Comparison of ENCODE assay signal across 14 cellular contexts in genomic region chr9:107019216-107019615, GRCh38.
A peak's percentile ranks its signal among the peaks of the same experiment; 100 is the strongest.
DNase-seq lines count a peak whose midpoint lies in the region; ATAC-seq and TF ChIP-seq lines count a peak whose summit lies in the region.
"Had no signal": no experiment of that assay in that cellular context is flagged by ENCODE, and none has a peak within 500 bp of the region (broad histone marks: within the 10 kb centered on the region; RNA-seq: fewer than 3 reads in every experiment).

No MANE protein-coding gene starts in this region.

- no peak overlapping the region for H4K91ac ChIP-seq in H9 (ENCODE audit: insufficient read length, low read depth, low read length)

- H3K27me3 Mint-ChIP-seq in H9 (ENCODE audit: low read depth): peaks cover 2% of the 10 kb centered on the region

- no peak overlapping the region for H2BK120ac ChIP-seq in H9 (ENCODE audit: low read depth, low read length, poor library complexity, severe bottlenecking)

- no peak overlapping the region for H2AFZ ChIP-seq in H9 (ENCODE audit: low read length)

- no peak overlapping the region for H3K4ac ChIP-seq in H9 (ENCODE audit: low read depth, low read length)

- TF ChIP-seq CTCF in fibroblast of pulmonary artery (IDR thresholded peaks at IDR 0.05; ENCODE audit: low read length, missing control alignments): no peak
- no peak for TF ChIP-seq CTCF in H9 (conservative IDR thresholded peaks at IDR 0.05)

- ATAC-seq in GM18870 (IDR thresholded peaks at IDR 0.05; ENCODE audit: unreplicated experiment): no peak

- WGBS in H9 (ENCODE audit: extremely low coverage, insufficient read length, low lambda C conversion rate): no CpG with 5 or more reads among the region's 3 CpGs

- H3K79me1 ChIP-seq in H9 (ENCODE audit: insufficient read depth, low read depth, low read length, poor library complexity, severe bottlenecking): no peaks in the 10 kb centered on the region

- no peaks in the 10 kb centered on the region for H4K20me1 ChIP-seq in H9 (ENCODE audit: control insufficient read depth, insufficient read depth, insufficient read length)

- H2BK15ac ChIP-seq in H9 (ENCODE audit: low read depth, low read length): no peak overlapping the region

- H4K8ac ChIP-seq in H9 (replicated peaks; ENCODE audit: insufficient read length, low read depth, low read length): no peak overlapping the region

- H2BK5ac ChIP-seq in H9 (ENCODE audit: insufficient read length, low read length): no peak overlapping the region

- H3K56ac ChIP-seq in H9 (ENCODE audit: insufficient read length, low read depth, low read length): no peak overlapping the region

- peaks cover 2 to 5% (median 4%) of the 10 kb centered on the region in 3 experiments; a peak in 5 of 7 replicates for H3K36me3 Mint-ChIP-seq in H9 (ENCODE audit: insufficient read depth in 1 of 3, low read depth in 3 of 3)

- H2BK12ac ChIP-seq in H9 (ENCODE audit: insufficient read length, low read depth, low read length): no peak overlapping the region

- peaks cover 7 to 10% of the 10 kb centered on the region in 2 experiments for H3K9me3 Mint-ChIP-seq in H9

- H3K4me2 ChIP-seq in H9 (ENCODE audit: insufficient read depth, insufficient read length, low read length): no peak overlapping the region

- H3K4me3 ChIP-seq in fibroblast of pulmonary artery (replicated peaks; ENCODE audit: low read depth, low read length) (no peak overlapping the region), rectal smooth muscle tissue (ENCODE audit: low read length) (no peak overlapping the region)
- H3K4me3 ChIP-seq: SK-N-MC had no signal

- H2AK5ac ChIP-seq in H9 (ENCODE audit: insufficient read length, low read length): no peak overlapping the region

- no peaks in the 10 kb centered on the region for H3K27me3 ChIP-seq in rectal smooth muscle tissue (ENCODE audit: control insufficient read depth, insufficient read depth, low read length)
- no peaks in the 10 kb centered on the region for H3K27me3 ChIP-seq in H9 (ENCODE audit: insufficient read depth, low read length)

- H3K18ac ChIP-seq in H9 (ENCODE audit: insufficient read length, low read depth, low read length): no peak overlapping the region

- no peaks in the 10 kb centered on the region for H3K36me3 ChIP-seq in rectal smooth muscle tissue (ENCODE audit: control insufficient read depth, insufficient read depth, low read length)

- peak; percentile 70 for DNase-seq in GM03348 (ENCODE audit: low spot score)
- peak; percentile 18 for DNase-seq in RKO (ENCODE audit: low spot score)
- peak; percentile 64 for DNase-seq in fibroblast of pulmonary artery (ENCODE audit: low read depth)
- no peak for DNase-seq in stimulated activated naive CD4-positive, alpha-beta T cell treated with Interleukin-2 at 50 U/mL for 16 hours (lab: John Stamatoyannopoulos, UW)
- DNase-seq in activated T-cell treated with anti-CD3 and anti-CD28 coated beads, Interleukin-2, amount 50 U/mL, for 48 hours: no peak
- DNase-seq in H9: no peak
- DNase-seq: amygdala, COR-L47, NCI-H1436, retina had no signal

- no peak overlapping the region for H2BK20ac ChIP-seq in H9 (ENCODE audit: low read depth, low read length, poor library complexity, severe bottlenecking)

- H3K79me2 ChIP-seq in H9 (ENCODE audit: insufficient read depth, low read length): no peaks in the 10 kb centered on the region; the same call in 1 of the 2 replicates

- H3K9ac ChIP-seq in rectal smooth muscle tissue (ENCODE audit: low read length) (no peak overlapping the region), H9 (ENCODE audit: extremely low read depth, insufficient read length, low read length) (no peak overlapping the region)

- no peak overlapping the region for H3K4me3 Mint-ChIP-seq in H9
- H3K4me3 Mint-ChIP-seq: WTC11 had no signal

- no peak overlapping the region for H4K5ac ChIP-seq in H9 (ENCODE audit: insufficient read length, low read depth, low read length)

- no peak overlapping the region for H3T11ph ChIP-seq in H9 (ENCODE audit: low read length)

- peaks cover 14 to 16% of the 10 kb centered on the region in 2 experiments for H3K4me1 Mint-ChIP-seq in H9

- H3K4me1 ChIP-seq in rectal smooth muscle tissue (ENCODE audit: control insufficient read depth, insufficient read depth, low read length) (peaks cover 9% of the 10 kb centered on the region), H9 (ENCODE audit: insufficient read depth, low read length) (no peaks in the 10 kb centered on the region)

- peaks cover 4% of the 10 kb centered on the region for H3K9me3 ChIP-seq in H9 (ENCODE audit: control insufficient read depth, low read depth, low read length)

- H3K14ac ChIP-seq in H9 (ENCODE audit: insufficient read depth, low read length): no peak overlapping the region

- H3K27ac ChIP-seq in rectal smooth muscle tissue (ENCODE audit: low read depth, low read length) (peak overlapping the region; percentile 44), H9 (ENCODE audit: insufficient read length, low read depth, low read length) (no peak overlapping the region)
- H3K27ac ChIP-seq: SK-N-MC had no signal

- H3K23me2 ChIP-seq in H9 (ENCODE audit: insufficient read length, low read depth, low read length, poor library complexity, severe bottlenecking): no peaks in the 10 kb centered on the region

- no peak overlapping the region for H3K23ac ChIP-seq in H9 (ENCODE audit: insufficient read length, low read depth, low read length)

- H3K27ac Mint-ChIP-seq in H9: peak overlapping the region in 1 of 3 experiments; percentile 62; a peak in 1 of 7 replicates
- H3K27ac Mint-ChIP-seq: WTC11 had no signal

Comparison
In these comparisons a context has a peak if more than half of its experiments do, and no peak if none do; other contexts are left out.
1. DNase-seq: peak in GM03348 (single experiment), RKO (single experiment) and fibroblast of pulmonary artery (single experiment); none in stimulated activated naive CD4-positive, alpha-beta T cell treated with Interleukin-2 at 50 U/mL for 16 hours (single experiment), activated T-cell treated with anti-CD3 and anti-CD28 coated beads, Interleukin-2, amount 50 U/mL, for 48 hours (0 of 2) and H9 (single experiment).